In genomic region chr6:95578106-95578410, GRCh38 we compare ENCODE assay signal across 8 cellular contexts. TPM values are rescaled to one million over a fixed set of nuclear protein-coding genes. Genes with fewer than 3 reads are reported as not detected.
DNase-seq lines count a peak whose midpoint lies in the region; ATAC-seq, FAIRE-seq and TF ChIP-seq lines count a peak whose summit lies in the region.

No MANE protein-coding gene starts in this region.

- H3K4me3 ChIP-seq in small intestine (ENCODE audit: low read depth in 1 of 2, low read length in 2 of 2): peak overlapping the region; percentile 70 to 82

- no peaks in the 10 kb centered on the region for H3K27me3 Mint-ChIP-seq in CD4-positive, alpha-beta T cell
- no peaks in the 10 kb centered on the region for H3K27me3 Mint-ChIP-seq in activated CD8-positive, alpha-beta T cell treated with anti-CD3 and anti-CD28 coated beads, Interleukin-2, amount 10 ng/mL, durations not matched to agents 7 days and 5 days (ENCODE audit: low read depth)

- H3K27ac ChIP-seq in CD4-positive, alpha-beta T cell (ENCODE audit: low read depth, low read length): peak overlapping the region; percentile 76
- peak overlapping the region; percentile 90 to 99 for H3K27ac ChIP-seq in small intestine (ENCODE audit: low read depth in 1 of 2, low read length in 1 of 2)

- DNase-seq in CD4-positive, alpha-beta T cell: no peak
- DNase-seq in GM19239 (ENCODE audit: insufficient read length, low spot score): no peak
- no peak for DNase-seq in activated CD8-positive, alpha-beta T cell treated with anti-CD3 and anti-CD28 coated beads, Interleukin-2, amount 10 ng/mL, durations not matched to agents 7 days and 5 days
- DNase-seq in left ventricle myocardium superior: no peak
- DNase-seq in small intestine: peak; percentile 40
- DNase-seq in kidney glomerular epithelial cell (lab: John Stamatoyannopoulos, UW): no peak
- DNase-seq in Ammon's horn (ENCODE audit: low spot score): no peak

- peaks cover 37% of the 10 kb centered on the region for H3K36me3 Mint-ChIP-seq in CD4-positive, alpha-beta T cell (ENCODE audit: low read depth)
- peaks cover 31% of the 10 kb centered on the region for H3K36me3 Mint-ChIP-seq in activated CD8-positive, alpha-beta T cell treated with anti-CD3 and anti-CD28 coated beads, Interleukin-2, amount 10 ng/mL, durations not matched to agents 7 days and 5 days (ENCODE audit: low read depth)

- H3K27ac Mint-ChIP-seq in CD4-positive, alpha-beta T cell: peak overlapping the region; percentile 95
- H3K27ac Mint-ChIP-seq in activated CD8-positive, alpha-beta T cell treated with anti-CD3 and anti-CD28 coated beads, Interleukin-2, amount 10 ng/mL, durations not matched to agents 7 days and 5 days: peak overlapping the region; percentile 95

- TF ChIP-seq CTCF in CD4-positive, alpha-beta T cell (IDR thresholded peaks at IDR 0.05): no peak

- H3K27me3 ChIP-seq in CD4-positive, alpha-beta T cell (ENCODE audit: control insufficient read depth, insufficient read depth, low read length): no peaks in the 10 kb centered on the region
- H3K27me3 ChIP-seq in small intestine (ENCODE audit: control insufficient read depth in 2 of 2, insufficient read depth in 2 of 2, low read length in 2 of 2): no peaks in the 10 kb centered on the region

- peak; percentile 2 for ATAC-seq in CD4-positive, alpha-beta T cell (ENCODE audit: poor library complexity)
- peak; percentile 23 for ATAC-seq in HG03196 (IDR thresholded peaks at IDR 0.05; ENCODE audit: unreplicated experiment)
- peak; percentile 20 for ATAC-seq in activated CD8-positive, alpha-beta T cell treated with anti-CD3 and anti-CD28 coated beads, Interleukin-2, amount 10 ng/mL, durations not matched to agents 7 days and 5 days
- peak; percentile 29 for ATAC-seq in left ventricle myocardium superior

- peaks cover 72% of the 10 kb centered on the region for H3K4me1 Mint-ChIP-seq in CD4-positive, alpha-beta T cell (ENCODE audit: low read depth)
- peaks cover 35% of the 10 kb centered on the region for H3K4me1 Mint-ChIP-seq in activated CD8-positive, alpha-beta T cell treated with anti-CD3 and anti-CD28 coated beads, Interleukin-2, amount 10 ng/mL, durations not matched to agents 7 days and 5 days (ENCODE audit: low read depth)

- CTCF ChIA-PET in CD4-positive, alpha-beta T cell (lab: Charles Lee): interaction anchor here (1.9 kb wide), 1 partner anchor 9 kb away, joined by 5 read pairs; no protein-coding TSS in a partner anchor
- CTCF ChIA-PET in activated CD8-positive, alpha-beta T cell treated with anti-CD3 and anti-CD28 coated beads, Interleukin-2, amount 10 ng/mL, durations not matched to agents 7 days and 5 days (lab: Charles Lee): interaction anchor here (0.8 kb wide), 1 partner anchor 9 kb away, joined by 5 read pairs; no protein-coding TSS in a partner anchor

- H3K9me3 Mint-ChIP-seq in CD4-positive, alpha-beta T cell: no peaks in the 10 kb centered on the region
- no peaks in the 10 kb centered on the region for H3K9me3 Mint-ChIP-seq in activated CD8-positive, alpha-beta T cell treated with anti-CD3 and anti-CD28 coated beads, Interleukin-2, amount 10 ng/mL, durations not matched to agents 7 days and 5 days (ENCODE audit: insufficient read depth)

- no peaks in the 10 kb centered on the region for H3K9me3 ChIP-seq in CD4-positive, alpha-beta T cell (ENCODE audit: control insufficient read depth, low read length)
- H3K9me3 ChIP-seq in small intestine (ENCODE audit: control insufficient read depth, low read depth): no peaks in the 10 kb centered on the region

- FAIRE-seq in GM19239 (lab: Jason Lieb, UNC) (peak; percentile 68), small intestine (lab: Jason Lieb, UNC) (no peak)

- 1 to 2% (median 2%) methylated on average over 10 of the region's 10 CpGs for WGBS in small intestine, 3 donors

- no peaks in the 10 kb centered on the region for H3K4me1 ChIP-seq in small intestine (ENCODE audit: control insufficient read depth in 2 of 2, insufficient read depth in 1 of 2, low read depth in 1 of 2, low read length in 1 of 2)

- POLR2A ChIA-PET in CD4-positive, alpha-beta T cell (lab: Charles Lee): interaction anchor here (1.4 to 2.7 kb wide), 4 partner anchors 10 to 1346 kb away, joined by 4 to 18 read pairs (median 9); partner anchors contain the start of gene KLHL32
- POLR2A ChIA-PET in activated CD8-positive, alpha-beta T cell treated with anti-CD3 and anti-CD28 coated beads, Interleukin-2, amount 10 ng/mL, durations not matched to agents 7 days and 5 days (lab: Charles Lee): interaction anchor here (1.1 to 1.3 kb wide), 2 partner anchors 9 to 22 kb away, joined by 3 to 5 read pairs; no protein-coding TSS in a partner anchor

- H3K4me3 Mint-ChIP-seq in CD4-positive, alpha-beta T cell: peak overlapping the region; percentile 95
- peak overlapping the region; percentile 90 for H3K4me3 Mint-ChIP-seq in activated CD8-positive, alpha-beta T cell treated with anti-CD3 and anti-CD28 coated beads, Interleukin-2, amount 10 ng/mL, durations not matched to agents 7 days and 5 days

- H3K36me3 ChIP-seq in small intestine (ENCODE audit: control insufficient read depth in 2 of 2, insufficient read depth in 2 of 2, low read length in 2 of 2): no peaks in the 10 kb centered on the region

- intact Hi-C loops in CD4-positive, alpha-beta T cell (cut with DNase I, micrococcal nuclease): loop anchor here (5.0 to 10.0 kb wide), 6 partner anchors 944 to 1707 kb away; partner anchors contain the start of genes MMS22L (in 2 of the 2), KLHL32 (in 1 of the 2), NDUFAF4 (in 1 of the 2) and UFL1 (in 1 of the 2)
- intact Hi-C loops in left ventricle myocardium superior (cut with micrococcal nuclease): no loop called here

RNA-seq across cellular contexts. Expression of gene MANEA, which starts 0.7 kb away (rescaled TPM):
- total RNA-seq in CD4-positive, alpha-beta T cell: 1 to 10 TPM; 6.1 to 8.0 TPM
- 10 to 100 TPM; 19.9 to 20.3 TPM for total RNA-seq in activated CD8-positive, alpha-beta T cell treated with anti-CD3 and anti-CD28 coated beads, Interleukin-2, amount 10 ng/mL, durations not matched to agents 7 days and 5 days
- total RNA-seq in left ventricle myocardium superior: 4.3 TPM
- 1 to 10 TPM; 1.1 to 4.8 (median 1.6) TPM for polyA plus RNA-seq in small intestine
